Comparison of ENCODE assay signal across 9 cellular contexts in genomic region chr11:82732734-82733443, GRCh38. TPM values are rescaled to one million over a fixed set of nuclear protein-coding genes. Genes with fewer than 3 reads are reported as not detected.
DNase-seq lines count a peak whose midpoint lies in the region; ATAC-seq and TF ChIP-seq lines count a peak whose summit lies in the region.
"Had no signal": no experiment of that assay in that cellular context is flagged by ENCODE, and none has a peak within 500 bp of the region (broad histone marks: within the 10 kb centered on the region; RNA-seq: fewer than 3 reads in every experiment).

No MANE protein-coding gene starts in this region.

- peaks cover 85% of the 10 kb centered on the region for H3K27me3 Mint-ChIP-seq in central memory CD8-positive, alpha-beta T cell

- H3K9ac ChIP-seq in ES-I3 (ENCODE audit: low read depth, low read length) (peak overlapping the region; percentile 45; the same call in 1 of the 2 replicates), IMR-90 (ENCODE audit: low read depth, low read length) (no peak overlapping the region)

- TF ChIP-seq CTCF in IMR-90 (conservative IDR thresholded peaks at IDR 0.05; ENCODE audit: low read depth, low read length) (no peak), right lobe of liver (IDR thresholded peaks at IDR 0.05) (no peak), tibial artery (IDR thresholded peaks at IDR 0.05) (no peak)

- peak overlapping the region; percentile 39 for H3K4me3 ChIP-seq in IMR-90 (ENCODE audit: insufficient read depth, low read depth, low read length)
- peak overlapping the region; percentile 21 to 49 (median 31) for H3K4me3 ChIP-seq in right lobe of liver
- peak overlapping the region; percentile 59 to 70 for H3K4me3 ChIP-seq in tibial artery

- no peaks in the 10 kb centered on the region for H3K9me3 Mint-ChIP-seq in central memory CD8-positive, alpha-beta T cell

- H2BK5ac ChIP-seq in IMR-90 (ENCODE audit: low read depth, low read length, poor library complexity, severe bottlenecking) = no peak overlapping the region

- peak overlapping the region; percentile 58 for H3K4me3 Mint-ChIP-seq in central memory CD8-positive, alpha-beta T cell

- no peaks in the 10 kb centered on the region for H3K36me3 ChIP-seq in ES-I3 (ENCODE audit: insufficient read depth, low read length)
- H3K36me3 ChIP-seq in IMR-90 (ENCODE audit: control insufficient read depth, insufficient read depth, low read length) = no peaks in the 10 kb centered on the region
- no peaks in the 10 kb centered on the region for H3K36me3 ChIP-seq in right lobe of liver
- no peaks in the 10 kb centered on the region for H3K36me3 ChIP-seq in tibial artery
- H3K36me3 ChIP-seq: adrenal gland had no signal

- H3K4me1 Mint-ChIP-seq in central memory CD8-positive, alpha-beta T cell = no peaks in the 10 kb centered on the region

- no peak overlapping the region for H4K5ac ChIP-seq in IMR-90 (ENCODE audit: low read depth, low read length)

- no peak overlapping the region for H3K23ac ChIP-seq in IMR-90 (ENCODE audit: low read depth, low read length)

- H3K56ac ChIP-seq in IMR-90 (ENCODE audit: extremely low read depth, insufficient read depth, low read length) = no peak overlapping the region

- H4K20me1 ChIP-seq in IMR-90 (ENCODE audit: insufficient read depth, low read length) = no peaks in the 10 kb centered on the region

- H3K9me1 ChIP-seq in IMR-90 (ENCODE audit: insufficient read depth, low read length) = no peaks in the 10 kb centered on the region

- DNase-seq in IMR-90 (no peak), right lobe of liver (peak in 1 of 3 donors; percentile 25), tibial artery (no peak), OCI-M2 (lab: John Stamatoyannopoulos, UW; ENCODE audit: unreplicated experiment) (no peak), HT-29 (ENCODE audit: low spot score) (no peak)
- DNase-seq in central memory CD8-positive, alpha-beta T cell (ENCODE audit: low spot score in 2 of 2) = no peak

- no peak overlapping the region for H3K4ac ChIP-seq in IMR-90 (ENCODE audit: low read depth, low read length)

- no peak for TF ChIP-seq POLR2A in IMR-90 (IDR thresholded peaks at IDR 0.05; ENCODE audit: low read depth, low read length)
- TF ChIP-seq POLR2A in right lobe of liver (IDR thresholded peaks at IDR 0.05) = no peak

- no peak overlapping the region for H2BK15ac ChIP-seq in IMR-90 (ENCODE audit: low read depth, low read length)

- peak overlapping the region; percentile 67 for H2AFZ ChIP-seq in IMR-90 (replicated peaks; ENCODE audit: low read length, poor library complexity)

- 3% methylated on average over 58 of the region's 93 CpGs; no CpG with 5 or more reads in 1 of the 2 experiments for WGBS in IMR-90 (ENCODE audit: extremely low coverage in 2 of 2, insufficient read length in 1 of 2), 2 experiments
- WGBS in right lobe of liver (ENCODE audit: insufficient coverage, low coverage, low lambda C conversion rate, missing lambda C conversion rate) = 2% methylated on average over 10 of the region's 93 CpGs

- intact Hi-C loops in IMR-90 (cut with micrococcal nuclease) (no loop called here), right lobe of liver (cut with DNase I) (no loop called here), tibial artery (cut with DNase I; ENCODE audit: low total_unique reads) (no loop called here)

- no peak for TF ChIP-seq RAD21 in IMR-90 (IDR thresholded peaks at IDR 0.05; ENCODE audit: low read length)

- no peaks in the 10 kb centered on the region for H3K79me1 ChIP-seq in IMR-90 (ENCODE audit: low read depth in 1 of 2, low read length in 2 of 2)

- no peak overlapping the region for H4K8ac ChIP-seq in IMR-90 (ENCODE audit: low read depth in 2 of 2, low read length in 2 of 2)

- H3K14ac ChIP-seq in IMR-90 (replicated peaks; ENCODE audit: low read depth, low read length) = no peak overlapping the region

- H2AK5ac ChIP-seq in IMR-90 (ENCODE audit: low read depth, low read length) = no peak overlapping the region

- H2BK20ac ChIP-seq in IMR-90 (ENCODE audit: low read depth, low read length) = no peak overlapping the region

- dilution Hi-C loops in IMR-90 (cut with HindIII; ENCODE audit: low sequenced_read_pairs, unreplicated experiment) = no loop called here

- CTCF ChIA-PET in IMR-90 (lab: Yijun Ruan, JAX) = no interaction called here

- peak; percentile 27; the same call in 1 of the 2 replicates for ATAC-seq in IMR-90 (ENCODE audit: low read depth)
- no peak for ATAC-seq in central memory CD8-positive, alpha-beta T cell (replicated peaks; ENCODE audit: extremely low read depth, poor library complexity, severe bottlenecking)
- peak in 3 of 4 donors; percentile 18 to 28 (median 28) for ATAC-seq in right lobe of liver
- ATAC-seq in GM21737 (IDR thresholded peaks at IDR 0.05; ENCODE audit: unreplicated experiment) = no peak

- no peak overlapping the region for H3K27ac Mint-ChIP-seq in central memory CD8-positive, alpha-beta T cell (ENCODE audit: low read depth)

- in situ Hi-C loops in IMR-90 (cut with MboI; ENCODE audit: low sequenced_read_pairs) = no loop called here

- no peaks in the 10 kb centered on the region for H3K36me3 Mint-ChIP-seq in central memory CD8-positive, alpha-beta T cell (ENCODE audit: insufficient read depth)

- H3K18ac ChIP-seq in IMR-90 (ENCODE audit: low read depth, low read length) = no peak overlapping the region

- H3K4me1 ChIP-seq in ES-I3 (ENCODE audit: insufficient read depth, low read length) (no peaks in the 10 kb centered on the region; the same call in none of the 2 replicates), IMR-90 (ENCODE audit: control insufficient read depth, insufficient read depth, low read length) (peaks cover 2% of the 10 kb centered on the region; the same call in 1 of the 2 replicates), right lobe of liver (peaks cover 0 to 5% (median 0%) of the 10 kb centered on the region in 4 donors), tibial artery (peaks cover 0 to 18% (median 10%) of the 10 kb centered on the region in 4 donors)
- H3K4me1 ChIP-seq: adrenal gland had no signal

- POLR2A ChIA-PET in IMR-90 (lab: Charles Lee; ENCODE audit: unreplicated experiment) = no interaction called here

- BruUV-seq in IMR-90 (replicated peaks; lab: Mats Ljungman, UMichigan) = no TSS peak

- H2BK120ac ChIP-seq in IMR-90 (ENCODE audit: low read depth, low read length) = no peak overlapping the region

- H2AK9ac ChIP-seq in IMR-90 (replicated peaks; ENCODE audit: low read depth, low read length, poor library complexity) = no peak overlapping the region

- peaks cover 54% of the 10 kb centered on the region for H3K27me3 ChIP-seq in IMR-90 (ENCODE audit: control insufficient read depth, insufficient read depth, low read length)
- peaks cover 0 to 24% of the 10 kb centered on the region in 2 donors for H3K27me3 ChIP-seq in right lobe of liver
- peaks cover 0 to 8% of the 10 kb centered on the region in 2 donors for H3K27me3 ChIP-seq in tibial artery

- H3K27ac ChIP-seq in IMR-90 (ENCODE audit: insufficient read depth, low read length) = no peak overlapping the region
- no peak overlapping the region for H3K27ac ChIP-seq in right lobe of liver
- H3K27ac ChIP-seq in tibial artery = peak overlapping the region; percentile 57 to 68

- H4K91ac ChIP-seq in IMR-90 (ENCODE audit: insufficient read depth, low read depth, low read length) = no peak overlapping the region

- H3K4me2 ChIP-seq in IMR-90 (ENCODE audit: low read depth, low read length) = peak overlapping the region; percentile 82; the same call in 1 of the 2 replicates

- H3K9me3 ChIP-seq in ES-I3 (ENCODE audit: control insufficient read depth, insufficient read depth, low read length) (no peaks in the 10 kb centered on the region), IMR-90 (ENCODE audit: control insufficient read depth, insufficient read depth, low read length) (peaks cover 5% of the 10 kb centered on the region; the same call in 1 of the 2 replicates), right lobe of liver (no peaks in the 10 kb centered on the region), tibial artery (no peaks in the 10 kb centered on the region)
- H3K9me3 ChIP-seq: adrenal gland had no signal

TF ChIP-seq in IMR-90, 13 proteins besides CTCF, POLR2A, EP300 and RAD21 (continues in another document):
- TF ChIP-seq RCOR1 (IDR thresholded peaks at IDR 0.05; ENCODE audit: insufficient replicate concordance, low read length) (no peak), NFE2L2 (IDR thresholded peaks at IDR 0.05; ENCODE audit: low read depth, low read length) (no peak), MAFK (IDR thresholded peaks at IDR 0.05; ENCODE audit: low read depth, low read length) (no peak), FOS (IDR thresholded peaks at IDR 0.05; ENCODE audit: low read depth, low read length) (no peak), MXI1 (IDR thresholded peaks at IDR 0.05; ENCODE audit: borderline replicate concordance, low read depth, low read length) (no peak), CHD1 (IDR thresholded peaks at IDR 0.05; ENCODE audit: low read depth, low read length) (no peak), RFX5 (IDR thresholded peaks at IDR 0.05; ENCODE audit: low read depth, low read length) (no peak), SMC3 (IDR thresholded peaks at IDR 0.05; ENCODE audit: low read depth, low read length) (no peak), MAZ (IDR thresholded peaks at IDR 0.05; ENCODE audit: borderline replicate concordance, low read depth, low read length) (no peak), ELK1 (IDR thresholded peaks at IDR 0.05; ENCODE audit: borderline replicate concordance, low read depth, low read length) (no peak), CEBPB (IDR thresholded peaks at IDR 0.05; ENCODE audit: low read depth, low read length) (no peak)
- TF ChIP-seq, protein P1, sequence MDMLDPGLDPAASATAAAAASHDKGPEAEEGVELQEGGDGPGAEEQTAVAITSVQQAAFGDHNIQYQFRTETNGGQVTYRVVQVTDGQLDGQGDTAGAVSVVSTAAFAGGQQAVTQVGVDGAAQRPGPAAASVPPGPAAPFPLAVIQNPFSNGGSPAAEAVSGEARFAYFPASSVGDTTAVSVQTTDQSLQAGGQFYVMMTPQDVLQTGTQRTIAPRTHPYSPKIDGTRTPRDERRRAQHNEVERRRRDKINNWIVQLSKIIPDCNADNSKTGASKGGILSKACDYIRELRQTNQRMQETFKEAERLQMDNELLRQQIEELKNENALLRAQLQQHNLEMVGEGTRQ (IDR thresholded peaks at IDR 0.05; ENCODE audit: low read depth, low read length) = no peak

RNA-seq across cellular contexts. Expression of gene FAM181B, which starts 0.8 kb away (rescaled TPM):
- total RNA-seq in IMR-90 (2012; rRNA removed) (not detected in 2 replicates), right lobe of liver (not detected)
- polyA plus RNA-seq in IMR-90 (2012; rRNA removed) = not detected in 2 replicates
- not detected in 2 replicates for polyA plus RNA-seq in IMR-90 (2012; cell fraction: cytosol; rRNA removed)
- not detected in 2 replicates for polyA plus RNA-seq in IMR-90 (2012; cell fraction: nucleus; rRNA removed; ENCODE audit: low replicate concordance)
- total RNA-seq in HT-29 (2014; rRNA removed; shearing (Covaris generic)) = not detected in 2 replicates

Comparison
In these comparisons a context has a peak if more than half of its experiments do, and no peak if none do; other contexts are left out.
1. ATAC-seq: peak in IMR-90 (single experiment) and right lobe of liver (3 of 4); none in central memory CD8-positive, alpha-beta T cell (single experiment) and GM21737 (single experiment).
2. H3K27ac ChIP-seq: peak in tibial artery (2 of 2); none in IMR-90 (single experiment) and right lobe of liver (0 of 3).
3. Peak in every context shown above with its lines, with median percentiles within 50 percentile points of each other: H3K4me3 ChIP-seq.